ENCODE assay signal across 1 cellular context in genomic region chr7:105786520-105786919, GRCh38.
TF ChIP-seq lines count a peak whose summit lies in the region.

No MANE protein-coding gene starts in this region.

TF ChIP-seq in K562, 482 proteins besides CTCF, POLR2A, EP300 and RAD21:
- TF ChIP-seq RERE (CRISPR knock-in tag; IDR thresholded peaks at IDR 0.05; ENCODE audit: borderline replicate concordance) (0 out of 2 replicates have a peak, but pooled peaks have one; percentile 34), BCL6 (CRISPR knock-in tag; IDR thresholded peaks at IDR 0.05) (no peak), ZNF121 (CRISPR knock-in tag; conservative IDR thresholded peaks at IDR 0.05) (peak; percentile 85), CC2D1A (IDR thresholded peaks at IDR 0.05) (no peak)
